Comparison of ENCODE assay signal across 22 cellular contexts in the genomic region with DNA sequence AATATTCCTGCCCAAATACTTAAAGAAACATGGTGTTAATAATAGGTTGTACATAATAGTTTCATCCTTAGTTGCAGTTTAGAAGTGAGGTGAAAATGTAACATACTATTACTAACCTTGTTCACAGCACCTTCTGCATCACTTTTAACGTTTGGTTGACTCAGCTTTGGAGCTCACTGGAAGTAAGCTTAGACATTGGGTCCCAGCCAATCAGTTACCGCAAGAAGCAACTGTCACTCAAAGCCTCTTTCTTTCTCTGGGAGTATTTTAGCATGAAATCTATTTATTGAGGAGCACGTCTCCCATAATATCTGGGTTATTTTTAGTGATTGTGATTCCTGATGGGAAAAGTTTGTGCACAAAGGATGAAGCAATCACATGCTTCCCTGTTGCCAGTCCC.
"Had no signal": no experiment of that assay in that cellular context is flagged by ENCODE, and none has a peak within 500 bp of the region (broad histone marks: within the 10 kb centered on the region; RNA-seq: fewer than 3 reads in every experiment).

No MANE protein-coding gene starts in this region.

- H3K27ac ChIP-seq: RWPE1 had no signal

- ATAC-seq: HepG2, SK-N-SH treated with all-trans-retinoic acid at 6 μM for 48 hours had no signal

- DNase-seq: IMR-90, Karpas-422, KG1, MM.1S, MV-4-11, NCI-H1048, NCI-H1105, NCI-H1417, NCI-H1436 treated with DMSO at 0.1 percent for 48 hours, NCI-H1694, NCI-H187 treated with DMSO at 0.1 percent for 48 hours, NCI-H2029 treated with DMSO at 0.1 percent for 48 hours, NCI-H2227 treated with DMSO at 0.1 percent for 48 hours, NCI-H446, NCI-H510A, NCI-H524 treated with DMSO at 0.1 percent for 48 hours, NCI-H69, NCI-H774, SHP77 had no signal

- FAIRE-seq: HepG2 had no signal
